In genomic region chr18:59898609-59899297, GRCh38 we compare ENCODE assay signal across 8 cellular contexts. TPM values are rescaled to one million over a fixed set of nuclear protein-coding genes. Genes with fewer than 3 reads are reported as not detected.
DNase-seq lines count a peak whose midpoint lies in the region; ATAC-seq and TF ChIP-seq lines count a peak whose summit lies in the region.

No MANE protein-coding gene starts in this region.

- H3K36me3 ChIP-seq in GM06990 (ENCODE audit: control insufficient read depth, insufficient read depth, low read length), result peaks cover 2% of the 10 kb centered on the region
- no peaks in the 10 kb centered on the region for H3K36me3 ChIP-seq in mucosa of stomach (ENCODE audit: control insufficient read depth, insufficient read depth, low read length)

- H3K27me3 ChIP-seq in GM06990 (replicated peaks; ENCODE audit: control insufficient read depth, insufficient read depth, low read length) (no peaks in the 10 kb centered on the region), mucosa of stomach (ENCODE audit: control insufficient read depth, insufficient read depth, low read length) (no peaks in the 10 kb centered on the region)

- peaks cover 24% of the 10 kb centered on the region for H3K4me1 Mint-ChIP-seq in brain

- peaks cover 10% of the 10 kb centered on the region for H3K36me3 Mint-ChIP-seq in brain

- H3K9me3 Mint-ChIP-seq in brain, result peaks cover 0 to 9% (median 4%) of the 10 kb centered on the region in 5 experiments

- peaks cover 57% of the 10 kb centered on the region for H3K27me3 Mint-ChIP-seq in brain

- ATAC-seq in HG03135 (IDR thresholded peaks at IDR 0.05; ENCODE audit: unreplicated experiment) (peak; percentile 6), GM21737 (IDR thresholded peaks at IDR 0.05; ENCODE audit: unreplicated experiment) (no peak)

- H3K4me3 Mint-ChIP-seq in brain, result peak overlapping the region; percentile 83 to 89 (median 86)

- H3K4me1 ChIP-seq in mucosa of stomach (ENCODE audit: control insufficient read depth, insufficient read depth, low read length), result peaks cover 5% of the 10 kb centered on the region

- no peak for TF ChIP-seq CTCF in GM06990 (IDR thresholded peaks at IDR 0.05; ENCODE audit: insufficient read depth, low read length, poor library complexity, severe bottlenecking)
- no peak for TF ChIP-seq CTCF in brain (conservative IDR thresholded peaks at IDR 0.05)

- peak overlapping the region in 3 of 5 experiments; percentile 11 to 90 (median 89) for H3K27ac Mint-ChIP-seq in brain

- no peak for TF ChIP-seq POLR2A in erythroblast (IDR thresholded peaks at IDR 0.05; ENCODE audit: low read length)

- H3K9me3 ChIP-seq in mucosa of stomach (ENCODE audit: control insufficient read depth, low read length), result no peaks in the 10 kb centered on the region

- peak overlapping the region; percentile 87 for H3K9ac ChIP-seq in mucosa of stomach (ENCODE audit: low read length)

- H3K4me3 ChIP-seq in GM06990 (replicated peaks; ENCODE audit: low read depth, low read length), result peak overlapping the region; percentile 73
- peak overlapping the region; percentile 38 for H3K4me3 ChIP-seq in mucosa of stomach (ENCODE audit: low read length)

- no peak for DNase-seq in GM06990 (ENCODE audit: extremely low read depth, insufficient read length)
- DNase-seq in erythroblast (lab: John Stamatoyannopoulos, UW), result no peak
- DNase-seq in NCI-H510A treated with DMSO at 0.1 percent for 48 hours (lab: John Stamatoyannopoulos, UW), result no peak
- no peak for DNase-seq in Kasumi-1 (lab: John Stamatoyannopoulos, UW)

RNA-seq across cellular contexts. Expression of gene PMAIP1, which starts 1.0 kb away (rescaled TPM):
- polyA plus RNA-seq in brain (ENCODE audit: insufficient read depth, low read depth, low replicate concordance), result 7.5 TPM
